ENCODE assay signal across 3 cellular contexts in genomic region chr4:29052266-29052665, GRCh38.
TF ChIP-seq lines count a peak whose summit lies in the region.

No MANE protein-coding gene starts in this region.

TF ChIP-seq in GM23338, 12 proteins besides CTCF, POLR2A, EP300 and RAD21 (continued from another document and continues in another):
- no peak for TF ChIP-seq ZNF462 (CRISPR knock-in tag; IDR thresholded peaks at IDR 0.05)
- no peak for TF ChIP-seq JUNB (IDR thresholded peaks at IDR 0.05; ENCODE audit: unreplicated experiment)

TF ChIP-seq in HCT116, 20 proteins besides CTCF, POLR2A, EP300 and RAD21 (continued from another document):
- TF ChIP-seq ZBTB33 (IDR thresholded peaks at IDR 0.05; ENCODE audit: extremely low read depth, insufficient replicate concordance, low read length) (no peak), POLR2AphosphoS5 (IDR thresholded peaks at IDR 0.05; ENCODE audit: low read depth, low read length) (no peak), EZH2phosphoT487 (IDR thresholded peaks at IDR 0.05; ENCODE audit: borderline replicate concordance) (no peak), SIN3A (IDR thresholded peaks at IDR 0.05; ENCODE audit: low read depth) (no peak), TCF7L2 (IDR thresholded peaks at IDR 0.05; ENCODE audit: borderline replicate concordance, extremely low read depth, insufficient read depth, insufficient read length) (no peak), CBX3 (IDR thresholded peaks at IDR 0.05; ENCODE audit: low read depth) (no peak), REST (IDR thresholded peaks at IDR 0.05; ENCODE audit: low read depth) (no peak), MAX (IDR thresholded peaks at IDR 0.05) (no peak), YY1 (IDR thresholded peaks at IDR 0.05; ENCODE audit: extremely low read depth, insufficient replicate concordance, low read depth, low read length) (no peak), EZH2 (IDR thresholded peaks at IDR 0.05) (no peak), SP1 (IDR thresholded peaks at IDR 0.05; ENCODE audit: low read depth) (no peak), JUND (IDR thresholded peaks at IDR 0.05) (no peak), ELF1 (IDR thresholded peaks at IDR 0.05; ENCODE audit: borderline replicate concordance, low read depth) (no peak)

TF ChIP-seq in WTC11, 78 proteins besides CTCF, POLR2A, EP300 and RAD21 (continued from another document):
- TF ChIP-seq RELA (CRISPR knock-in tag; IDR thresholded peaks at IDR 0.05; ENCODE audit: borderline replicate concordance) = no peak
- no peak for TF ChIP-seq USF2 (CRISPR knock-in tag; IDR thresholded peaks at IDR 0.05)
- TF ChIP-seq MAX (CRISPR knock-in tag; IDR thresholded peaks at IDR 0.05) = no peak
- no peak for TF ChIP-seq CREM (CRISPR knock-in tag; IDR thresholded peaks at IDR 0.05)
- TF ChIP-seq NR2C2 (CRISPR knock-in tag; IDR thresholded peaks at IDR 0.05) = no peak
- no peak for TF ChIP-seq ZNF232 (CRISPR knock-in tag; IDR thresholded peaks at IDR 0.05)
- no peak for TF ChIP-seq GRHL2 (CRISPR knock-in tag; IDR thresholded peaks at IDR 0.05; ENCODE audit: insufficient replicate concordance, severe bottlenecking)
- no peak for TF ChIP-seq ATF2 (CRISPR knock-in tag; IDR thresholded peaks at IDR 0.05; ENCODE audit: borderline replicate concordance, low read depth)
- no peak for TF ChIP-seq RORB (CRISPR knock-in tag; IDR thresholded peaks at IDR 0.05)
- no peak for TF ChIP-seq JUN (CRISPR knock-in tag; IDR thresholded peaks at IDR 0.05)
- no peak for TF ChIP-seq ZSCAN18 (CRISPR knock-in tag; IDR thresholded peaks at IDR 0.05)
- TF ChIP-seq PRRX2 (CRISPR knock-in tag; IDR thresholded peaks at IDR 0.05) = no peak
- no peak for TF ChIP-seq GTF2I (CRISPR knock-in tag; conservative IDR thresholded peaks at IDR 0.05)
- no peak for TF ChIP-seq GABPB1 (CRISPR knock-in tag; IDR thresholded peaks at IDR 0.05)
- no peak for TF ChIP-seq CBFB (CRISPR knock-in tag; IDR thresholded peaks at IDR 0.05; ENCODE audit: low read depth)
